Comparison of ENCODE assay signal across 25 cellular contexts in genomic region chrX:38862100-38862499, GRCh38.
"Had no signal": no experiment of that assay in that cellular context is flagged by ENCODE, and none has a peak within 500 bp of the region (broad histone marks: within the 10 kb centered on the region; RNA-seq: fewer than 3 reads in every experiment).

No MANE protein-coding gene starts in this region.

- H3K4me2 ChIP-seq: neural progenitor cell had no signal

- H3K4me1 ChIP-seq: neural progenitor cell, parathyroid adenoma, psoas muscle, sigmoid colon, thyroid gland, tibial nerve, upper lobe of left lung, vagina had no signal

- FAIRE-seq: small intestine, urothelium cell line had no signal

- H3K9me3 ChIP-seq: ovary, psoas muscle, right lobe of liver, sigmoid colon, stomach, thoracic aorta, thyroid gland, tibial nerve, upper lobe of left lung, vagina had no signal

- DNase-seq: occipital lobe; ovary; posterior cingulate gyrus; psoas muscle; right cardiac atrium; right lobe of liver; sigmoid colon; small intestine; stimulated activated CD4-positive, alpha-beta T cell treated with anti-CD3 and anti-CD28 coated beads, Interleukin-15, amount 100 ng/mL, for 24 hours; stimulated activated CD4-positive, alpha-beta T cell treated with anti-CD3 and anti-CD28 coated beads, Interleukin-2, amount 100 ng/mL, for 24 hours; stimulated activated CD4-positive, alpha-beta T cell treated with anti-CD3 and anti-CD28 coated beads, Interleukin-2, amount 100 ng/mL, for 48 hours; stimulated activated CD4-positive, alpha-beta T cell treated with anti-CD3 and anti-CD28 coated beads, Interleukin-4, amount 100 ng/mL, for 24 hours; stimulated activated naive B cell treated with anti-CD40 and anti-IgM and Interleukin-4, amounts not matched to agents 10 μg/mL and 1 μg/mL and 100 μg/mL, for 72 hours; stimulated activated naive CD4-positive, alpha-beta T cell treated with Interleukin-2 at 50 U/mL for 16 hours; stomach; thyroid gland; trophoblast cell; upper lobe of left lung had no signal

- ATAC-seq: psoas muscle; right cardiac atrium; stimulated activated effector memory CD8-positive, alpha-beta T cell treated with anti-CD3 and anti-CD28 coated beads, Interleukin-12 subunit alpha, Interleukin-12 subunit beta, amount 100 ng/mL, for 72 hours; stimulated activated naive B cell treated with anti-CD40 and anti-IgM and Interleukin-4, amounts not matched to agents 10 μg/mL and 1 μg/mL and 100 μg/mL, for 72 hours had no signal

- H3K27me3 ChIP-seq: neural progenitor cell, ovary, right lobe of liver, sigmoid colon, tibial nerve, upper lobe of left lung, vagina had no signal

- H3K36me3 ChIP-seq: neural progenitor cell, ovary, right lobe of liver, sigmoid colon, stomach, thoracic aorta, thyroid gland, tibial nerve, upper lobe of left lung, vagina had no signal

- H3K79me2 ChIP-seq: parathyroid adenoma had no signal

- H3K27ac ChIP-seq: neural progenitor cell, ovary, parathyroid adenoma, psoas muscle, sigmoid colon, stomach, thoracic aorta, thyroid gland, tibial nerve, upper lobe of left lung, vagina had no signal

- H3K4me3 ChIP-seq: neural progenitor cell, ovary, psoas muscle, right lobe of liver, sigmoid colon, stomach, thoracic aorta, thyroid gland, tibial nerve, upper lobe of left lung, vagina had no signal

- H3K9ac ChIP-seq: neural progenitor cell, parathyroid adenoma had no signal

- H2AFZ ChIP-seq: neural progenitor cell, parathyroid adenoma had no signal
